In the genomic region with DNA sequence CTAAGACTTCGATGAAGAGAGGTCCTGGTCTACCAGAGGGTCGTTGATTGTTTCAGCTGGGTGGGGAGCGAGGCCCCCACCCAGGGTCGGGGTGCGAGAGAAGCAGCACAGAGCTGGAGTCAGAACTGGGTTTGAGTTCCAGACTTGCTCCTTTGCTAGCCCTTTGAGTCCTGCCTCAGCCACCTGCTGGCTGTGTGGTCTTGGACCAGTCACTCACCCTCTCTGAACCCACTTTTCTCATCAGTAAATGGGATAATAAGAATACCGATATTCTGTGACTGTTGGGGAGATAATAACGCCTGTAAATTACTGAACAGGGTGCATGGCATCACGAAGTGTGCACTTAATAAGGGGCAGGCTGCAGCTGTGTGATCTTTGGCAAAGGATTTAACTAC, we compare ENCODE assay signal across 9 cellular contexts. TPM values are rescaled to one million over a fixed set of nuclear protein-coding genes. Genes with fewer than 3 reads are reported as not detected.
DNase-seq lines count a peak whose midpoint lies in the region; ATAC-seq and TF ChIP-seq lines count a peak whose summit lies in the region.
"Had no signal": no experiment of that assay in that cellular context is flagged by ENCODE, and none has a peak within 500 bp of the region (broad histone marks: within the 10 kb centered on the region; RNA-seq: fewer than 3 reads in every experiment).

No MANE protein-coding gene starts in this region.

- no peak overlapping the region for H2BK5ac ChIP-seq in mesenchymal stem cell (ENCODE audit: low read depth, low read length, poor library complexity, severe bottlenecking)

- peaks cover 3% of the 10 kb centered on the region for H3K27me3 Mint-ChIP-seq in activated naive CD4-positive, alpha-beta T cell treated with anti-CD3 and anti-CD28 coated beads, Interleukin-2, amount 50 U/mL, for 24 hours
- H3K27me3 Mint-ChIP-seq in MCF 10A (ENCODE audit: insufficient read depth, unreplicated experiment) (no peaks in the 10 kb centered on the region), type B pancreatic cell (peaks cover 90% of the 10 kb centered on the region)

- H2AFZ ChIP-seq in mesenchymal stem cell (ENCODE audit: low read depth, low read length) = no peak overlapping the region

- H4K91ac ChIP-seq in mesenchymal stem cell (ENCODE audit: low read length) = no peak overlapping the region

- H4K8ac ChIP-seq in mesenchymal stem cell (ENCODE audit: low read length) = peak overlapping the region; percentile 27

- WGBS in mesenchymal stem cell = 52% methylated on average over 8 of the region's 8 CpGs

- no peak for DNase-seq in activated naive CD4-positive, alpha-beta T cell treated with anti-CD3 and anti-CD28 coated beads, Interleukin-2, amount 50 U/mL, for 16 hours
- no peak for DNase-seq in MCF 10A (ENCODE audit: unreplicated experiment)
- no peak for DNase-seq in mesenchymal stem cell
- no peak for DNase-seq in type B pancreatic cell (ENCODE audit: extremely low spot score, unreplicated experiment)
- no peak for DNase-seq in DMS53 treated with DMSO at 0.1 percent for 48 hours (lab: John Stamatoyannopoulos, UW; ENCODE audit: unreplicated experiment)
- DNase-seq: DMS79 had no signal

- H3K4me3 ChIP-seq in mesenchymal stem cell (ENCODE audit: insufficient read depth in 1 of 2, low read depth in 1 of 2, low read length in 2 of 2) = peak overlapping the region in 1 of 2 experiments; percentile 61

- no peak for ATAC-seq in GM21526 (IDR thresholded peaks at IDR 0.05; ENCODE audit: low FRiP score, unreplicated experiment)
- no peak for ATAC-seq in HG03139 (IDR thresholded peaks at IDR 0.05; ENCODE audit: unreplicated experiment)

- peaks cover 36% of the 10 kb centered on the region for H3K4me1 Mint-ChIP-seq in activated naive CD4-positive, alpha-beta T cell treated with anti-CD3 and anti-CD28 coated beads, Interleukin-2, amount 50 U/mL, for 24 hours
- H3K4me1 Mint-ChIP-seq in MCF 10A (ENCODE audit: insufficient read depth, unreplicated experiment) (peaks cover 47% of the 10 kb centered on the region), type B pancreatic cell (ENCODE audit: unreplicated experiment) (peaks cover 8% of the 10 kb centered on the region)

- H2BK120ac ChIP-seq in mesenchymal stem cell (ENCODE audit: low read depth, low read length) = peak overlapping the region; percentile 11

- peaks cover 13% of the 10 kb centered on the region for H3K4me1 ChIP-seq in mesenchymal stem cell (ENCODE audit: control insufficient read depth, insufficient read depth, low read depth, low read length)

- H3K9me3 ChIP-seq in mesenchymal stem cell (ENCODE audit: control insufficient read depth, low read length) = no peaks in the 10 kb centered on the region

- TSS peak; percentile 27 for BruUV-seq in MCF 10A (replicated peaks; lab: Mats Ljungman, UMichigan)

- no peaks in the 10 kb centered on the region for H3K36me3 Mint-ChIP-seq in activated naive CD4-positive, alpha-beta T cell treated with anti-CD3 and anti-CD28 coated beads, Interleukin-2, amount 50 U/mL, for 24 hours
- H3K36me3 Mint-ChIP-seq in MCF 10A (ENCODE audit: insufficient read depth, unreplicated experiment) (peaks cover 7% of the 10 kb centered on the region), type B pancreatic cell (no peaks in the 10 kb centered on the region)

- peak overlapping the region; percentile 76 for H2BK15ac ChIP-seq in mesenchymal stem cell (ENCODE audit: low read depth, poor library complexity, severe bottlenecking)

- no peak overlapping the region for H3K9ac ChIP-seq in mesenchymal stem cell (ENCODE audit: low read length)

- H3K36me3 ChIP-seq in mesenchymal stem cell (ENCODE audit: control insufficient read depth in 1 of 2, insufficient read depth in 2 of 2, low read depth in 1 of 2, low read length in 2 of 2) = no peaks in the 10 kb centered on the region

- H2BK12ac ChIP-seq in mesenchymal stem cell (ENCODE audit: low read length in 2 of 2) = peak overlapping the region in 1 of 2 experiments; percentile 33

- H3K23ac ChIP-seq in mesenchymal stem cell (ENCODE audit: low read length in 2 of 2) = no peak overlapping the region

- no peak overlapping the region for H2AK5ac ChIP-seq in mesenchymal stem cell (ENCODE audit: low read length, severe bottlenecking)

- no peak for TF ChIP-seq CTCF in MCF 10A (IDR thresholded peaks at IDR 0.05; ENCODE audit: unreplicated experiment)
- TF ChIP-seq CTCF in type B pancreatic cell (conservative IDR thresholded peaks at IDR 0.05) = no peak

- POLR2A ChIA-PET in MCF 10A (lab: Yijun Ruan, JAX) = interaction anchor here (0.8 to 27.4 kb wide), 4 partner anchors 14 to 363 kb away, joined by 3 to 736 read pairs (median 60); a partner anchor contains a TSS

- intact Hi-C loops in MCF 10A (cut with micrococcal nuclease) = no loop called here

- peak overlapping the region in 1 of 2 experiments; percentile 19 for H3K18ac ChIP-seq in mesenchymal stem cell (ENCODE audit: low read depth in 1 of 2, low read length in 2 of 2)

- H3K9me3 Mint-ChIP-seq in activated naive CD4-positive, alpha-beta T cell treated with anti-CD3 and anti-CD28 coated beads, Interleukin-2, amount 50 U/mL, for 24 hours = no peaks in the 10 kb centered on the region
- H3K9me3 Mint-ChIP-seq in MCF 10A (ENCODE audit: unreplicated experiment) (no peaks in the 10 kb centered on the region), type B pancreatic cell (no peaks in the 10 kb centered on the region)

- H3K27ac Mint-ChIP-seq in activated naive CD4-positive, alpha-beta T cell treated with anti-CD3 and anti-CD28 coated beads, Interleukin-2, amount 50 U/mL, for 24 hours = no peak overlapping the region
- H3K27ac Mint-ChIP-seq in MCF 10A (ENCODE audit: low read depth, unreplicated experiment) (no peak overlapping the region), type B pancreatic cell (no peak overlapping the region)

- CTCF ChIA-PET in MCF 10A (lab: Yijun Ruan, JAX) = interaction anchor here (0.9 to 11.7 kb wide), 11 partner anchors 8 to 49 kb away, joined by 3 to 153 read pairs (median 5); a partner anchor contains a TSS

- H3K27me3 ChIP-seq in mesenchymal stem cell (ENCODE audit: control insufficient read depth in 1 of 2, insufficient read depth in 1 of 2, low read length in 2 of 2) = peaks cover 74 to 98% of the 10 kb centered on the region in 2 experiments

- H3K4me3 Mint-ChIP-seq in activated naive CD4-positive, alpha-beta T cell treated with anti-CD3 and anti-CD28 coated beads, Interleukin-2, amount 50 U/mL, for 24 hours = peak overlapping the region; percentile 77
- H3K4me3 Mint-ChIP-seq in MCF 10A (ENCODE audit: unreplicated experiment) = peak overlapping the region; percentile 72
- peak overlapping the region; percentile 79 for H3K4me3 Mint-ChIP-seq in type B pancreatic cell

- H3K79me1 ChIP-seq in mesenchymal stem cell (replicated peaks; ENCODE audit: low read length, poor library complexity, severe bottlenecking) = no peaks in the 10 kb centered on the region

- H3K27ac ChIP-seq in mesenchymal stem cell (ENCODE audit: low read length, poor library complexity, severe bottlenecking) = no peak overlapping the region

- H3K4me2 ChIP-seq in mesenchymal stem cell (ENCODE audit: low read length, poor library complexity, severe bottlenecking) = peak overlapping the region; percentile 93

- peak overlapping the region in 1 of 2 experiments; percentile 3 for H3K4ac ChIP-seq in mesenchymal stem cell (ENCODE audit: low read depth in 1 of 2, low read length in 2 of 2)

- no peak overlapping the region for H3K14ac ChIP-seq in mesenchymal stem cell (ENCODE audit: low read length in 2 of 2)

RNA-seq across cellular contexts. Expression of a gene that starts 0.4 kb away (rescaled TPM):
- 22.3 and 27.4 TPM in 2 replicates for total RNA-seq in MCF 10A (2022)
- polyA plus RNA-seq in mesenchymal stem cell (2013, experiment 1 of 2) = 4.8 TPM
- polyA plus RNA-seq in mesenchymal stem cell (2013, experiment 2 of 2) = 4.7 TPM
- total RNA-seq in type B pancreatic cell (ENCODE audit: low replicate concordance) = 0.97 and 1.8 TPM in 2 replicates

RNA-seq across cellular contexts. Expression of a gene that starts 13.4 kb away (rescaled TPM):
- total RNA-seq in MCF 10A (2022) (284 and 337 TPM in 2 replicates), type B pancreatic cell (ENCODE audit: low replicate concordance) (173 and 223 TPM in 2 replicates)
- 77.4 TPM for polyA plus RNA-seq in mesenchymal stem cell (2013, experiment 1 of 2)
- 77.5 TPM for polyA plus RNA-seq in mesenchymal stem cell (2013, experiment 2 of 2)

RNA-seq across cellular contexts. Expression of a gene that starts 35.2 kb away (rescaled TPM):
- total RNA-seq in MCF 10A (2022) (not detected in 2 replicates), type B pancreatic cell (ENCODE audit: low replicate concordance) (not detected in 2 replicates)
- polyA plus RNA-seq in mesenchymal stem cell (2013, experiment 1 of 2) = not detected
- not detected for polyA plus RNA-seq in mesenchymal stem cell (2013, experiment 2 of 2)

RNA-seq across cellular contexts. Expression of a gene that starts 42.8 kb away (rescaled TPM):
- total RNA-seq in MCF 10A (2022) = 0.23 and 0.39 TPM in 2 replicates
- polyA plus RNA-seq in mesenchymal stem cell (2013, experiment 1 of 2) = not detected
- polyA plus RNA-seq in mesenchymal stem cell (2013, experiment 2 of 2) = not detected
- 0.22 TPM in 1 of 2 replicates, not detected in the other for total RNA-seq in type B pancreatic cell (ENCODE audit: low replicate concordance)
